In the genomic region with DNA sequence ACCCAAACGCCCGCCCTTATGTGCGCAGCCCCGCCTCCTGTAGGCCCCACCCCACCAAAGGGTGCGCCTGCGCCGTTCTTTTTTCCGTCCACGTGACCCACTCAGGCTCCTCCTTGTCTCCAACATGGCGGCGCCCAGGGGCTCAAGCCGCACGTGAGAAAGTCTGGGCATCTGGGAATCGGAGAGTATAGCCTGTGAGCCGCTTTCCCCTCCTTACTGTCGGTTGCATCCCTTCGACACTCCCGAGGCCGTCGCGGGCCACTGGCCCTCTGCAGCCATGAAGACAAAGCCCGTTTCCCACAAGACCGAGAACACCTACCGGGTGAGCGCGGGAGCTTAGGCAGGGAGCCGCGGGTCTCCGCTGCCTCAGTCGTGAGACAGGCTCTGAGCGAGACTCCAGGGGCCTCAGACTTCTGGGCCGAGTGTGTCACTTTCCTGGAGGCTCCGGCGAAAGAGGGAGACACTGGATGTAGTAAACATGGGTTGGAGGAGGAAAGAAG, we compare ENCODE assay signal across 7 cellular contexts. TPM values are rescaled to one million over a fixed set of nuclear protein-coding genes. Genes with fewer than 3 reads are reported as not detected.
A peak's percentile ranks its signal among the peaks of the same experiment; 100 is the strongest.
DNase-seq lines count a peak whose midpoint lies in the region; ATAC-seq and TF ChIP-seq lines count a peak whose summit lies in the region.

A gene (plus strand): TSS at position 100 of the 500 bp plus-strand sequence. CDS start 178 bp downstream, at position 278.

- peak within 1 kb of the TSS; percentile 85 for H3K4me2 ChIP-seq in hepatocyte

- ATAC-seq in GM18517 (IDR thresholded peaks at IDR 0.05; ENCODE audit: unreplicated experiment) (peak; percentile 97), HG02981 (IDR thresholded peaks at IDR 0.05; ENCODE audit: unreplicated experiment) (peak; percentile 99)

- peak within 1 kb of the TSS; percentile 91 for H2AFZ ChIP-seq in hepatocyte

- no peaks in the 10 kb centered on the region for H3K4me1 ChIP-seq in hepatocyte (ENCODE audit: insufficient read depth)

- 1% methylated on average over 34 of the region's 34 CpGs for WGBS in hepatocyte (ENCODE audit: low lambda C conversion rate, missing lambda C conversion rate)

- TF ChIP-seq CTCF in hepatocyte (IDR thresholded peaks at IDR 0.05; ENCODE audit: poor library complexity): no peak

- peaks cover 9% of the 10 kb centered on the region for H3K79me2 ChIP-seq in hepatocyte

- H3K9me3 ChIP-seq in hepatocyte (ENCODE audit: low read depth): no peaks in the 10 kb centered on the region

- H3K27ac ChIP-seq in hepatocyte: no peak within 1 kb of the TSS

- no peaks in the 10 kb centered on the region for H3K36me3 ChIP-seq in hepatocyte (replicated peaks; ENCODE audit: insufficient read depth, low read depth)

- DNase-seq in NCI-H2081 (lab: John Stamatoyannopoulos, UW): peak; percentile 90 to 94
- DNase-seq in T-helper 9 cell: peak; percentile 92
- peak; percentile 96 for DNase-seq in astrocyte of the hippocampus (ENCODE audit: low read depth, low spot score)
- DNase-seq in hepatocyte (ENCODE audit: low spot score): peak; percentile 96
- peak; percentile 95 for DNase-seq in retina

- peak within 1 kb of the TSS; percentile 83 for H3K4me3 ChIP-seq in hepatocyte

- no peaks in the 10 kb centered on the region for H3K27me3 ChIP-seq in hepatocyte

- H4K20me1 ChIP-seq in hepatocyte (ENCODE audit: insufficient read depth, poor library complexity, severe bottlenecking): no peaks in the 10 kb centered on the region

- no peaks in the 10 kb centered on the region for H3K9me2 ChIP-seq in hepatocyte (replicated peaks; ENCODE audit: insufficient read depth)

RNA-seq across cellular contexts. Expression of the gene that starts here (rescaled TPM):
- total RNA-seq in hepatocyte: 10.8 and 11.6 TPM in 2 replicates
- polyA plus RNA-seq in hepatocyte: 1.9 and 2.0 TPM in 2 replicates
